2 cellular contexts compared by ENCODE assay signal in the genomic region with DNA sequence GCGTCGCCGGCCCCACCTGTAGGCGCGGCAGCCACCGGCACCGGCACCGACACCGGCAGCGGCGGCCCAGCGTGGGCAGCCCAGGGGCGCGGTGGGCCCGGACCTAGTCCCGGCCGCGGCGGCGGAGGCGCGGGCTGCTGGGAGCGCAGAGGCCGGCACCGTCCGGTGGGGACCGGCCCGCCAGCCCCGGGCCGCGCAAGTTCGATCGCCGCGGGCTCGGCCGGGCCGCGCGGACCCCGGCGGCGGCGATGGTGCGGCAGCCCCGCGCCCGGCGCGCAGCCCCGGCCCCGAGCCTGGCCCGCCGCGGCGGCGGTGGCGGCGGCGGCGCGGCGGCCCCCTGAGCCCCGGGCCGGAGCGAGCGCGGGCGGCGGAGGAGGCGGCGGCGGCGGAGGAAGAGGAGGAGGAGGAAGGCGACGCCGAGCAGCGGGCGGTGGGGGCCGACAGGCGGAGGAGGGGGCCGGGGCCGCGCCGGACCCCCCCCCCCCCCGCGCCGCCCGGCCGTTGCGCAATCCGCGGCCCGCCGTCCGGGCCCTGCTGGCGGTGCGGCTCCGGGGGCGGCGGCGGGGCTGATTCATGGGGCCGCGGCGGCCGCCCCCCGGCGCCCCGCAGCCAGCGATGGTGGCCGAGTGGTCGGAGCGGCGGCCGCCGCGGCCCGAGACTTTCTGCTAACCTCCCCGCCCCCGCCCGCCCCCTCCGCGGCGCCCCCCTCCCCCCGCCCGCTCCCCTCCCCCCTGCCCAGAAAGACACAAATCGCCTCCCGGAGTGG.
TF ChIP-seq lines count a peak whose summit lies in the region.

No MANE protein-coding gene starts in this region.

TF ChIP-seq in SK-N-SH, 30 proteins besides CTCF, POLR2A, EP300 and RAD21 (continued from another document):
- TF ChIP-seq RXRA (IDR thresholded peaks at IDR 0.05; ENCODE audit: borderline replicate concordance, low read depth) (no peak), RFX5 (IDR thresholded peaks at IDR 0.05; ENCODE audit: low read length) (no peak), SIN3A (IDR thresholded peaks at IDR 0.05; ENCODE audit: borderline replicate concordance, low read depth, low read length) (no peak)
- TF ChIP-seq, protein P1, sequence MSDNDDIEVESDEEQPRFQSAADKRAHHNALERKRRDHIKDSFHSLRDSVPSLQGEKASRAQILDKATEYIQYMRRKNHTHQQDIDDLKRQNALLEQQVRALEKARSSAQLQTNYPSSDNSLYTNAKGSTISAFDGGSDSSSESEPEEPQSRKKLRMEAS (IDR thresholded peaks at IDR 0.05; ENCODE audit: low read depth), result no peak
- TF ChIP-seq, protein P2, sequence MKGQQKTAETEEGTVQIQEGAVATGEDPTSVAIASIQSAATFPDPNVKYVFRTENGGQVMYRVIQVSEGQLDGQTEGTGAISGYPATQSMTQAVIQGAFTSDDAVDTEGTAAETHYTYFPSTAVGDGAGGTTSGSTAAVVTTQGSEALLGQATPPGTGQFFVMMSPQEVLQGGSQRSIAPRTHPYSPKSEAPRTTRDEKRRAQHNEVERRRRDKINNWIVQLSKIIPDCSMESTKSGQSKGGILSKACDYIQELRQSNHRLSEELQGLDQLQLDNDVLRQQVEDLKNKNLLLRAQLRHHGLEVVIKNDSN (IDR thresholded peaks at IDR 0.05; ENCODE audit: borderline replicate concordance, low read depth), result no peak
TF ChIP-seq in SK-N-SH: peak in this region for 0.

TF ChIP-seq in SK-N-SH treated with all-trans-retinoic acid at 6 μM for 48 hours, 23 proteins besides CTCF, POLR2A, EP300 and RAD21 (continued from another document):
- TF ChIP-seq, protein P3, sequence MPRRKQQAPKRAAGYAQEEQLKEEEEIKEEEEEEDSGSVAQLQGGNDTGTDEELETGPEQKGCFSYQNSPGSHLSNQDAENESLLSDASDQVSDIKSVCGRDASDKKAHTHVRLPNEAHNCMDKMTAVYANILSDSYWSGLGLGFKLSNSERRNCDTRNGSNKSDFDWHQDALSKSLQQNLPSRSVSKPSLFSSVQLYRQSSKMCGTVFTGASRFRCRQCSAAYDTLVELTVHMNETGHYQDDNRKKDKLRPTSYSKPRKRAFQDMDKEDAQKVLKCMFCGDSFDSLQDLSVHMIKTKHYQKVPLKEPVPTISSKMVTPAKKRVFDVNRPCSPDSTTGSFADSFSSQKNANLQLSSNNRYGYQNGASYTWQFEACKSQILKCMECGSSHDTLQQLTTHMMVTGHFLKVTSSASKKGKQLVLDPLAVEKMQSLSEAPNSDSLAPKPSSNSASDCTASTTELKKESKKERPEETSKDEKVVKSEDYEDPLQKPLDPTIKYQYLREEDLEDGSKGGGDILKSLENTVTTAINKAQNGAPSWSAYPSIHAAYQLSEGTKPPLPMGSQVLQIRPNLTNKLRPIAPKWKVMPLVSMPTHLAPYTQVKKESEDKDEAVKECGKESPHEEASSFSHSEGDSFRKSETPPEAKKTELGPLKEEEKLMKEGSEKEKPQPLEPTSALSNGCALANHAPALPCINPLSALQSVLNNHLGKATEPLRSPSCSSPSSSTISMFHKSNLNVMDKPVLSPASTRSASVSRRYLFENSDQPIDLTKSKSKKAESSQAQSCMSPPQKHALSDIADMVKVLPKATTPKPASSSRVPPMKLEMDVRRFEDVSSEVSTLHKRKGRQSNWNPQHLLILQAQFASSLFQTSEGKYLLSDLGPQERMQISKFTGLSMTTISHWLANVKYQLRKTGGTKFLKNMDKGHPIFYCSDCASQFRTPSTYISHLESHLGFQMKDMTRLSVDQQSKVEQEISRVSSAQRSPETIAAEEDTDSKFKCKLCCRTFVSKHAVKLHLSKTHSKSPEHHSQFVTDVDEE (CRISPR knock-in tag; IDR thresholded peaks at IDR 0.05), result no peak
- TF ChIP-seq TOX (CRISPR knock-in tag; IDR thresholded peaks at IDR 0.05; ENCODE audit: borderline replicate concordance) (no peak), ARNTL (CRISPR knock-in tag; IDR thresholded peaks at IDR 0.05; ENCODE audit: borderline replicate concordance, low read depth) (no peak), CSDC2 (CRISPR knock-in tag; IDR thresholded peaks at IDR 0.05) (no peak), ESRRG (CRISPR knock-in tag; IDR thresholded peaks at IDR 0.05) (no peak)
- TF ChIP-seq, protein P4, sequence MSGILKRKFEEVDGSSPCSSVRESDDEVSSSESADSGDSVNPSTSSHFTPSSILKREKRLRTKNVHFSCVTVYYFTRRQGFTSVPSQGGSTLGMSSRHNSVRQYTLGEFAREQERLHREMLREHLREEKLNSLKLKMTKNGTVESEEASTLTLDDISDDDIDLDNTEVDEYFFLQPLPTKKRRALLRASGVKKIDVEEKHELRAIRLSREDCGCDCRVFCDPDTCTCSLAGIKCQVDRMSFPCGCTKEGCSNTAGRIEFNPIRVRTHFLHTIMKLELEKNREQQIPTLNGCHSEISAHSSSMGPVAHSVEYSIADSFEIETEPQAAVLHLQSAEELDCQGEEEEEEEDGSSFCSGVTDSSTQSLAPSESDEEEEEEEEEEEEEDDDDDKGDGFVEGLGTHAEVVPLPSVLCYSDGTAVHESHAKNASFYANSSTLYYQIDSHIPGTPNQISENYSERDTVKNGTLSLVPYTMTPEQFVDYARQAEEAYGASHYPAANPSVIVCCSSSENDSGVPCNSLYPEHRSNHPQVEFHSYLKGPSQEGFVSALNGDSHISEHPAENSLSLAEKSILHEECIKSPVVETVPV (CRISPR knock-in tag; IDR thresholded peaks at IDR 0.05), result no peak
- TF ChIP-seq, protein P5, sequence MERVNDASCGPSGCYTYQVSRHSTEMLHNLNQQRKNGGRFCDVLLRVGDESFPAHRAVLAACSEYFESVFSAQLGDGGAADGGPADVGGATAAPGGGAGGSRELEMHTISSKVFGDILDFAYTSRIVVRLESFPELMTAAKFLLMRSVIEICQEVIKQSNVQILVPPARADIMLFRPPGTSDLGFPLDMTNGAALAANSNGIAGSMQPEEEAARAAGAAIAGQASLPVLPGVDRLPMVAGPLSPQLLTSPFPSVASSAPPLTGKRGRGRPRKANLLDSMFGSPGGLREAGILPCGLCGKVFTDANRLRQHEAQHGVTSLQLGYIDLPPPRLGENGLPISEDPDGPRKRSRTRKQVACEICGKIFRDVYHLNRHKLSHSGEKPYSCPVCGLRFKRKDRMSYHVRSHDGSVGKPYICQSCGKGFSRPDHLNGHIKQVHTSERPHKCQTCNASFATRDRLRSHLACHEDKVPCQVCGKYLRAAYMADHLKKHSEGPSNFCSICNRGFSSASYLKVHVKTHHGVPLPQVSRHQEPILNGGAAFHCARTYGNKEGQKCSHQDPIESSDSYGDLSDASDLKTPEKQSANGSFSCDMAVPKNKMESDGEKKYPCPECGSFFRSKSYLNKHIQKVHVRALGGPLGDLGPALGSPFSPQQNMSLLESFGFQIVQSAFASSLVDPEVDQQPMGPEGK (CRISPR knock-in tag; IDR thresholded peaks at IDR 0.05; ENCODE audit: borderline replicate concordance), result no peak
TF ChIP-seq in SK-N-SH treated with all-trans-retinoic acid at 6 μM for 48 hours: peak in this region for 0.
